In genomic region chr2:17822452-17823117, GRCh38 we compare ENCODE assay signal across 11 cellular contexts. TPM values are rescaled to one million over a fixed set of nuclear protein-coding genes. Genes with fewer than 3 reads are reported as not detected.
DNase-seq lines count a peak whose midpoint lies in the region; ATAC-seq and TF ChIP-seq lines count a peak whose summit lies in the region.
"Had no signal": no experiment of that assay in that cellular context is flagged by ENCODE, and none has a peak within 500 bp of the region (broad histone marks: within the 10 kb centered on the region; RNA-seq: fewer than 3 reads in every experiment).

No MANE protein-coding gene starts in this region.

- no peak for TF ChIP-seq CTCF in SK-N-SH (IDR thresholded peaks at IDR 0.05)
- TF ChIP-seq CTCF in testis (IDR thresholded peaks at IDR 0.05) = no peak
- no peak for TF ChIP-seq CTCF in CD8-positive, alpha-beta T cell (IDR thresholded peaks at IDR 0.05)

- no peaks in the 10 kb centered on the region for H3K4me1 Mint-ChIP-seq in CD8-positive, alpha-beta T cell (ENCODE audit: low read depth)

- H3K4me3 ChIP-seq in SK-N-SH (ENCODE audit: low read depth in 2 of 2, low read length in 1 of 2) (no peak overlapping the region), testis (no peak overlapping the region)
- no peak overlapping the region for H3K4me3 ChIP-seq in CD8-positive, alpha-beta T cell (ENCODE audit: low read depth, low read length)

- H3K27ac ChIP-seq in SK-N-SH (ENCODE audit: low read depth in 2 of 2, low read length in 1 of 2) = no peak overlapping the region
- peak overlapping the region; percentile 64 to 69 for H3K27ac ChIP-seq in testis
- H3K27ac ChIP-seq in CD8-positive, alpha-beta T cell (ENCODE audit: low read depth, low read length) = no peak overlapping the region

- H3K9me2 ChIP-seq in SK-N-SH = no peaks in the 10 kb centered on the region

- no peak overlapping the region for H3K27ac Mint-ChIP-seq in CD8-positive, alpha-beta T cell

- H3K9me3 ChIP-seq in SK-N-SH = no peaks in the 10 kb centered on the region
- H3K9me3 ChIP-seq in testis = no peaks in the 10 kb centered on the region
- no peaks in the 10 kb centered on the region for H3K9me3 ChIP-seq in CD8-positive, alpha-beta T cell (ENCODE audit: low read length)

- peak in 1 of 2 experiments; percentile 46; a peak in 1 of 4 replicates for TF ChIP-seq EP300 in SK-N-SH (IDR thresholded peaks at IDR 0.05; ENCODE audit: borderline replicate concordance in 1 of 2, low read depth in 1 of 2, low read length in 1 of 2)

- H3K36me3 ChIP-seq in SK-N-SH (replicated peaks in 1 of 2; ENCODE audit: control insufficient read depth in 1 of 2, insufficient read depth in 2 of 2, low read length in 1 of 2) (no peaks in the 10 kb centered on the region), testis (ENCODE audit: low read depth, missing control alignments) (no peaks in the 10 kb centered on the region)
- H3K36me3 ChIP-seq in CD8-positive, alpha-beta T cell (ENCODE audit: insufficient read depth, low read length) = no peaks in the 10 kb centered on the region

- no peaks in the 10 kb centered on the region for H3F3A ChIP-seq in SK-N-SH (replicated peaks; ENCODE audit: insufficient read depth)

- H3K36me3 Mint-ChIP-seq in CD8-positive, alpha-beta T cell = no peaks in the 10 kb centered on the region

- H3K9me3 Mint-ChIP-seq in CD8-positive, alpha-beta T cell = no peaks in the 10 kb centered on the region

- no peak for TF ChIP-seq RAD21 in SK-N-SH (IDR thresholded peaks at IDR 0.05; ENCODE audit: low read length)

- H3K4me3 Mint-ChIP-seq in CD8-positive, alpha-beta T cell = no peak overlapping the region

- CTCF ChIA-PET in SK-N-SH (lab: Yijun Ruan, JAX) = interaction anchor here (0.7 to 5.0 kb wide), 5 partner anchors 9 to 327 kb away, joined by 3 to 52 read pairs (median 3); no protein-coding TSS in a partner anchor
- CTCF ChIA-PET in CD8-positive, alpha-beta T cell (lab: Charles Lee) = interaction anchor here (2.2 kb wide), 1 partner anchor 10 kb away, joined by 5 read pairs; no protein-coding TSS in a partner anchor

- no peak overlapping the region for H2AFZ ChIP-seq in SK-N-SH (ENCODE audit: low read depth)

- H3K27me3 Mint-ChIP-seq in CD8-positive, alpha-beta T cell (ENCODE audit: low read depth) = peaks cover 13% of the 10 kb centered on the region

- POLR2A ChIA-PET in SK-N-SH (lab: Yijun Ruan, JAX) = no interaction called here
- POLR2A ChIA-PET in CD8-positive, alpha-beta T cell (lab: Charles Lee) = no interaction called here

- intact Hi-C loops in testis (cut with DNase I; ENCODE audit: low total_unique reads) = no loop called here
- intact Hi-C loops in CD8-positive, alpha-beta T cell (cut with DNase I, micrococcal nuclease) = no loop called here

- 20% methylated on average over 4 of the region's 4 CpGs for WGBS in SK-N-SH (ENCODE audit: low lambda C conversion rate)
- WGBS in testis, 2 donors = 37 to 56% methylated on average over 4 of the region's 4 CpGs

- no peaks in the 10 kb centered on the region for H3K79me2 ChIP-seq in SK-N-SH (ENCODE audit: insufficient read depth)

- peak; percentile 21 for DNase-seq in NCI-H2171 treated with DMSO at 0.1 percent for 48 hours (lab: John Stamatoyannopoulos, UW)
- no peak for DNase-seq in NCI-H2171 (lab: John Stamatoyannopoulos, UW)
- DNase-seq in SK-N-SH = peak; percentile 45
- no peak for DNase-seq in testis
- no peak for DNase-seq in MV-4-11 (lab: John Stamatoyannopoulos, UW)
- no peak for DNase-seq in cortex of kidney (lab: John Stamatoyannopoulos, UW)
- no peak for DNase-seq in CD8-positive, alpha-beta T cell
- DNase-seq: 8988T, NCI-H1092 treated with DMSO at 0.1 percent for 48 hours had no signal

- TF ChIP-seq POLR2A in testis (IDR thresholded peaks at IDR 0.05) = no peak

- peaks cover 0 to 9% of the 10 kb centered on the region in 2 experiments; a peak in 1 of 4 replicates for H3K4me1 ChIP-seq in SK-N-SH (ENCODE audit: control insufficient read depth in 1 of 2, insufficient read depth in 2 of 2, low read depth in 1 of 2, low read length in 1 of 2)
- peaks cover 19% of the 10 kb centered on the region for H3K4me1 ChIP-seq in testis
- H3K4me1 ChIP-seq in CD8-positive, alpha-beta T cell (ENCODE audit: insufficient read depth, low read length) = no peaks in the 10 kb centered on the region

- H3K27me3 ChIP-seq in SK-N-SH (ENCODE audit: insufficient read depth) (no peaks in the 10 kb centered on the region), testis (no peaks in the 10 kb centered on the region)
- H3K27me3 ChIP-seq in CD8-positive, alpha-beta T cell (ENCODE audit: insufficient read depth, low read length) = no peaks in the 10 kb centered on the region

- H3K9ac ChIP-seq in SK-N-SH = no peak overlapping the region

- H3K4me2 ChIP-seq in SK-N-SH = no peak overlapping the region

- peak; percentile 51 for ATAC-seq in HG02798 (IDR thresholded peaks at IDR 0.05; ENCODE audit: poor library complexity, unreplicated experiment)
- ATAC-seq in CD8-positive, alpha-beta T cell = no peak

- H4K20me1 ChIP-seq in SK-N-SH (ENCODE audit: insufficient read depth) = no peaks in the 10 kb centered on the region

TF ChIP-seq in SK-N-SH, 30 proteins besides CTCF, POLR2A, EP300 and RAD21:
- TF ChIP-seq IRF3 (IDR thresholded peaks at IDR 0.05; ENCODE audit: low read depth, low read length) (no peak), RCOR1 (IDR thresholded peaks at IDR 0.05; ENCODE audit: low read length) (peak; percentile 38; the same call in 1 of the 2 replicates)

RNA-seq across cellular contexts. Expression of gene MSGN1, which starts 6.3 kb away (rescaled TPM):
- polyA plus RNA-seq in SK-N-SH (2012; rRNA removed) = not detected in 2 replicates
- polyA plus RNA-seq in SK-N-SH (2012; cell fraction: cytosol; rRNA removed) = not detected in 2 replicates
- not detected in 2 replicates for polyA plus RNA-seq in SK-N-SH (2012; cell fraction: nucleus; rRNA removed)
- not detected for total RNA-seq in testis
- not detected for polyA plus RNA-seq in testis (ENCODE audit: insufficient read depth, low read depth, low replicate concordance)
- not detected for total RNA-seq in CD8-positive, alpha-beta T cell
- total RNA-seq: activated CD8-positive, alpha-beta memory T cell treated with anti-CD3 and anti-CD28 coated beads for 36 hours had no signal

RNA-seq across cellular contexts. Expression of gene KCNS3, which starts 55.9 kb away (rescaled TPM):
- polyA plus RNA-seq in SK-N-SH (2012; rRNA removed) (0.05 and 0.07 TPM in 2 replicates), testis (ENCODE audit: insufficient read depth, low read depth, low replicate concordance) (12.1 TPM)
- polyA plus RNA-seq in SK-N-SH (2012; cell fraction: cytosol; rRNA removed) = 0.06 and 0.12 TPM in 2 replicates
- polyA plus RNA-seq in SK-N-SH (2012; cell fraction: nucleus; rRNA removed) = 0.04 and 0.29 TPM in 2 replicates
- total RNA-seq in testis = 10 to 100 TPM; 17.4 to 86.9 TPM
- total RNA-seq in CD8-positive, alpha-beta T cell = not detected
- total RNA-seq: activated CD8-positive, alpha-beta memory T cell treated with anti-CD3 and anti-CD28 coated beads for 36 hours had no signal

Comparison
In these comparisons a context has a peak if more than half of its experiments do, and no peak if none do; other contexts are left out.
1. DNase-seq: peak in NCI-H2171 treated with DMSO at 0.1 percent for 48 hours (single experiment) and SK-N-SH (single experiment); none in NCI-H2171 (single experiment), testis (single experiment), MV-4-11 (single experiment), cortex of kidney (single experiment) and CD8-positive, alpha-beta T cell (0 of 7).
2. H3K27ac ChIP-seq: peak in testis (2 of 2); none in SK-N-SH (0 of 2) and CD8-positive, alpha-beta T cell (single experiment).
3. RNA of gene KCNS3, which starts 55.9 kb away (total RNA-seq): 17.4 to 86.9 TPM in testis; not detected in CD8-positive, alpha-beta T cell; every median in the first group is over 10 times any median in the second.